25 cellular contexts compared by ENCODE assay signal in genomic region chr7:70015353-70015752, GRCh38.
"Had no signal": no experiment of that assay in that cellular context is flagged by ENCODE, and none has a peak within 500 bp of the region (broad histone marks: within the 10 kb centered on the region; RNA-seq: fewer than 3 reads in every experiment).

No MANE protein-coding gene starts in this region.

- H3K27ac Mint-ChIP-seq: dendritic cell treated with granulocyte-macrophage colony-stimulating factor and Interleukin-4, amounts not matched to agents 40 ng/mL and 50 ng/mL, for 4 days; endodermal cell; naive thymus-derived CD8-positive, alpha-beta T cell; nephron progenitor cell had no signal

- H3K9me3 ChIP-seq: gastrocnemius medialis, lower lobe of right lung, ovary, psoas muscle, sigmoid colon, stomach, thyroid gland had no signal

- H3K36me3 ChIP-seq: gastrocnemius medialis, lower lobe of right lung, ovary, sigmoid colon, stomach, thyroid gland had no signal

- H3K9me3 Mint-ChIP-seq: dendritic cell treated with granulocyte-macrophage colony-stimulating factor and Interleukin-4, amounts not matched to agents 40 ng/mL and 50 ng/mL, for 4 days; endodermal cell; naive thymus-derived CD8-positive, alpha-beta T cell; nephron progenitor cell had no signal

- DNase-seq: effector CD8-positive, alpha-beta T cell; endodermal cell; foreskin fibroblast; gastrocnemius medialis; head of caudate nucleus; left ventricle myocardium superior; lower lobe of right lung; naive thymus-derived CD8-positive, alpha-beta T cell; nephron progenitor cell; nucleus accumbens; ovary; posterior cingulate gyrus; psoas muscle; right cardiac atrium; sigmoid colon; stimulated activated CD4-positive, alpha-beta T cell treated with anti-CD3 and anti-CD28 coated beads, Interleukin-15, amount 100 ng/mL, for 24 hours; stimulated activated CD4-positive, alpha-beta T cell treated with anti-CD3 and anti-CD28 coated beads, Interleukin-2, amount 100 ng/mL, for 48 hours; stimulated activated CD8-positive, alpha-beta memory T cell treated with anti-CD3 and anti-CD28 coated beads, Interleukin-4, amount 100 ng/mL, for 48 hours; stimulated activated naive CD4-positive, alpha-beta T cell; stomach; thyroid gland; trophoblast cell had no signal

- H3K27ac ChIP-seq: epithelial cell of prostate, gastrocnemius medialis, lower lobe of right lung, psoas muscle, thyroid gland had no signal

- H3K27me3 ChIP-seq: gastrocnemius medialis, ovary, sigmoid colon, stomach, thyroid gland had no signal

- H3K4me3 Mint-ChIP-seq: dendritic cell treated with granulocyte-macrophage colony-stimulating factor and Interleukin-4, amounts not matched to agents 40 ng/mL and 50 ng/mL, for 4 days; endodermal cell; naive thymus-derived CD8-positive, alpha-beta T cell; nephron progenitor cell had no signal

- H3K27me3 Mint-ChIP-seq: dendritic cell treated with granulocyte-macrophage colony-stimulating factor and Interleukin-4, amounts not matched to agents 40 ng/mL and 50 ng/mL, for 4 days had no signal

- H3K4me3 ChIP-seq: gastrocnemius medialis, lower lobe of right lung, ovary, psoas muscle, sigmoid colon, stomach, thyroid gland had no signal

- ATAC-seq: esophagus mucosa; gastrocnemius medialis; left ventricle myocardium superior; lower lobe of right lung; naive thymus-derived CD8-positive, alpha-beta T cell; psoas muscle; right cardiac atrium had no signal

- H3K36me3 Mint-ChIP-seq: naive thymus-derived CD8-positive, alpha-beta T cell had no signal

- H3K4me1 ChIP-seq: gastrocnemius medialis, lower lobe of right lung, psoas muscle had no signal
